21 cellular contexts compared by ENCODE assay signal in the genomic region with DNA sequence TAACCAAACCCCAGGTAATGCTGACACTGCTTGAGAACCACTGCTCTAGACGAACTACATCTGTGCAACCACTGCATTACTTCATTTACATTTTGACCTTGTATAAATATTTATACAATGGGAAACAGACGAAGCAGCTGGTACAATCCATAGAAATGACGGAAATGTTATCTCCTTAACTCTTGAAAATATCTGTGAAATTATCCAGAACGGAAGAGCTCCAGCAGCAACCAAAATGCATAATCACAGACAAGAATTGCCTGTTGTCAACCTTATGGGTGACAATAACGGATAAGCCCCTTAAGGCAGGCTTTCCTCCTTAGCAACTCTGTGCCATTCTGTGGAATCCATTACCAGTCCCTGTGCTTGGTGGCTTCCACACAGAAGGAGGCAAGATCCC.
"Had no signal": no experiment of that assay in that cellular context is flagged by ENCODE, and none has a peak within 500 bp of the region (broad histone marks: within the 10 kb centered on the region; RNA-seq: fewer than 3 reads in every experiment).

No MANE protein-coding gene starts in this region.

- DNase-seq: activated CD4-positive, alpha-beta memory T cell treated with anti-CD3 and anti-CD28 coated beads, Interleukin-2, amount 10 ng/mL, durations not matched to agents 7 days and 5 days; activated CD4-positive, alpha-beta T cell treated with anti-CD3 and anti-CD28 coated beads for 4 hours; activated effector memory CD4-positive, alpha-beta T cell treated with Interleukin-2 at 50 U/mL for 16 hours; activated naive CD4-positive, alpha-beta T cell treated with anti-CD3 and anti-CD28 coated beads, Interleukin-2, amount 50 U/mL, for 16 hours; activated T-cell treated with anti-CD3 and anti-CD28 coated beads, Interleukin-2, amount 50 U/mL, for 4 hours; foreskin fibroblast; hypothalamus; kidney glomerular epithelial cell; left ventricle myocardium superior; mesendoderm; natural killer cell; occipital lobe; stimulated activated CD4-positive, alpha-beta T cell treated with anti-CD3 and anti-CD28 coated beads, Interleukin-15, amount 100 ng/mL, for 24 hours; stimulated activated CD4-positive, alpha-beta T cell treated with anti-CD3 and anti-CD28 coated beads, Interleukin-4, amount 100 ng/mL, for 24 hours; stimulated activated naive CD4-positive, alpha-beta T cell; substantia nigra; transverse colon had no signal

- H3K4me3 ChIP-seq: esophagus muscularis mucosa, right atrium auricular region, transverse colon, vagina had no signal

- ATAC-seq: activated T-cell treated with anti-CD3 and anti-CD28 coated beads, Interleukin-2, amount 50 U/mL, for 4 hours; left ventricle myocardium superior; natural killer cell; WTC11 had no signal
